Comparison of ENCODE assay signal across 9 cellular contexts in genomic region chr1:227944931-227945890, GRCh38. TPM values are rescaled to one million over a fixed set of nuclear protein-coding genes. Genes with fewer than 3 reads are reported as not detected.
DNase-seq lines count a peak whose midpoint lies in the region; ATAC-seq and TF ChIP-seq lines count a peak whose summit lies in the region.
"Had no signal": no experiment of that assay in that cellular context is flagged by ENCODE, and none has a peak within 500 bp of the region (broad histone marks: within the 10 kb centered on the region; RNA-seq: fewer than 3 reads in every experiment).

No MANE protein-coding gene starts in this region.

- H3K9me3 ChIP-seq in RWPE2 (ENCODE audit: severe bottlenecking) = no peaks in the 10 kb centered on the region
- H3K9me3 ChIP-seq in skeletal muscle tissue (ENCODE audit: control insufficient read depth in 3 of 3, low read length in 3 of 3) = no peaks in the 10 kb centered on the region

- peak; percentile 52 for DNase-seq in DMS53 (lab: John Stamatoyannopoulos, UW)
- no peak for DNase-seq in DMS53 treated with DMSO at 0.1 percent for 48 hours (lab: John Stamatoyannopoulos, UW; ENCODE audit: unreplicated experiment)
- DNase-seq in RWPE2 (ENCODE audit: low spot score) = peak; percentile 29
- DNase-seq in iris pigment epithelial cell (ENCODE audit: low read depth) = peak; percentile 16
- DNase-seq in dedifferentiated amniotic fluid mesenchymal stem cell (ENCODE audit: extremely low spot score) = no peak
- DNase-seq: Karpas-422 had no signal

- peak overlapping the region; percentile 44 for H3K27ac ChIP-seq in RWPE2 (ENCODE audit: poor library complexity, severe bottlenecking)
- H3K27ac ChIP-seq in skeletal muscle tissue (ENCODE audit: low read depth, low read length) = peak overlapping the region; percentile 93

- no peaks in the 10 kb centered on the region for H3K36me3 ChIP-seq in RWPE2 (ENCODE audit: low read depth)
- H3K36me3 ChIP-seq in skeletal muscle tissue (ENCODE audit: control insufficient read depth in 3 of 3, insufficient read depth in 3 of 3, low read length in 3 of 3) = no peaks in the 10 kb centered on the region

- H3K9ac ChIP-seq in skeletal muscle tissue (ENCODE audit: low read depth in 1 of 3, low read length in 3 of 3) = peak overlapping the region; percentile 60 to 80 (median 73)

- H3K4me1 ChIP-seq in RWPE2 (ENCODE audit: insufficient read depth, poor library complexity, severe bottlenecking) (no peaks in the 10 kb centered on the region), skeletal muscle tissue (ENCODE audit: control insufficient read depth in 3 of 3, insufficient read depth in 3 of 3, low read length in 3 of 3) (peaks cover 65 to 74% (median 70%) of the 10 kb centered on the region in 3 donors)

- no peak for TF ChIP-seq CTCF in RWPE2 (IDR thresholded peaks at IDR 0.05; ENCODE audit: poor library complexity, severe bottlenecking)

- H3K27me3 ChIP-seq in RWPE2 (ENCODE audit: insufficient read depth, poor library complexity, severe bottlenecking) (no peaks in the 10 kb centered on the region), skeletal muscle tissue (ENCODE audit: control insufficient read depth in 3 of 3, insufficient read depth in 3 of 3, low read length in 3 of 3) (no peaks in the 10 kb centered on the region)

- ATAC-seq in RWPE2 (ENCODE audit: low read depth) = no peak
- no peak for ATAC-seq in HG03378 (IDR thresholded peaks at IDR 0.05; ENCODE audit: unreplicated experiment)
- ATAC-seq in HG03432 (IDR thresholded peaks at IDR 0.05; ENCODE audit: unreplicated experiment) = no peak

- H3K4me3 ChIP-seq in RWPE2 (ENCODE audit: severe bottlenecking) (no peak overlapping the region), skeletal muscle tissue (ENCODE audit: low read length in 3 of 3) (peak overlapping the region; percentile 67)

RNA-seq across cellular contexts. Expression of gene WNT9A, which starts 2.5 kb away (rescaled TPM):
- total RNA-seq in skeletal muscle tissue = 2.1 TPM

Comparison
In these comparisons a context has a peak if more than half of its experiments do, and no peak if none do; other contexts are left out.
1. DNase-seq: peak in DMS53 (single experiment), RWPE2 (single experiment) and iris pigment epithelial cell (single experiment); none in DMS53 treated with DMSO at 0.1 percent for 48 hours (single experiment) and dedifferentiated amniotic fluid mesenchymal stem cell (single experiment).